In the genomic region with DNA sequence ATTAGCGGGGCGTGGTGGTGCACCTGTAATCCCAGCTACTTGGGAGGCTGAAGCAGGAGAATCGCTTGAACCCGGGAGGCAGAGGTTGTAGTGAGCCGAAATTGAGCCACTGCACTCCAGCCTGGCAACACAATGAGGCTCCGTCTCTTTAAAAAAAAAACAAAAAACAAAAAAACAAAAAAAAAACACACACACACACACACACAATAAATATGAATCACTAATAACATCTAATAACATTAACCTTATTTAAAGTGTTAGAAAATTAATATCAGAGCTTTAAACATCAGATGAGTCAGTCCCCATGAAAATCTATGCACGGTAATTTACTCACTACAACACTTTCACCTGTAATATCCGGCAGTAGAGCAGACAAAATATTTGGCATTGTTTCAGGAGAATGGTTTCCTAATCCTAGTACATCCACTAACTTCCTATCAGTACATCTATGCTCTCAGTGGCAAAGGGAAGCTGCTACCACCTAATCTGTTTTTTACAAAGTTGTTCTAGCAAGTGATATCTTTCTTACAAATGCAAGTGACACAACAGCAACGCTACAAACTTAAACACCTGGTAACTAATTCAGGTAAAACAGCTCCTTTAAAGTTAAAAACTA, we compare ENCODE assay signal across 1 cellular context.
TF ChIP-seq lines count a peak whose summit lies in the region.

No MANE protein-coding gene starts in this region.

TF ChIP-seq in K562, 482 proteins besides CTCF, POLR2A, EP300 and RAD21:
- TF ChIP-seq YY1 (IDR thresholded peaks at IDR 0.05; ENCODE audit: borderline replicate concordance in 1 of 3, control insufficient read depth in 1 of 3, extremely low read depth in 1 of 3, insufficient read depth in 3 of 3, insufficient read length in 1 of 3, insufficient replicate concordance in 2 of 3, low read depth in 1 of 3, low read length in 2 of 3) = no peak
- TF ChIP-seq NFIC (IDR thresholded peaks at IDR 0.05) = peak; percentile 48
- TF ChIP-seq DACH1 (IDR thresholded peaks at IDR 0.05; ENCODE audit: partially characterized antibody) = peak; percentile 60
- TF ChIP-seq ZNF311 (CRISPR knock-in tag; IDR thresholded peaks at IDR 0.05) = no peak
- no peak for TF ChIP-seq ZZZ3 (IDR thresholded peaks at IDR 0.05)
- TF ChIP-seq ZEB2 (IDR thresholded peaks at IDR 0.05) = 0 out of 2 replicates have a peak, but pooled peaks have one; percentile 21
- 0 out of 4 replicates have a peak, but pooled peaks of 1 of the 2 experiments have one; percentile 9 for TF ChIP-seq RCOR1 (IDR thresholded peaks at IDR 0.05; ENCODE audit: borderline replicate concordance in 1 of 2, low read depth in 2 of 2, low read length in 2 of 2)
- no peak for TF ChIP-seq MCM7 (IDR thresholded peaks at IDR 0.05)
- TF ChIP-seq SP2 (IDR thresholded peaks at IDR 0.05; ENCODE audit: extremely low read depth, low read depth, low read length, poor library complexity, severe bottlenecking) = no peak
- no peak for TF ChIP-seq SIN3B (IDR thresholded peaks at IDR 0.05; ENCODE audit: low read depth)
- TF ChIP-seq, protein P1, sequence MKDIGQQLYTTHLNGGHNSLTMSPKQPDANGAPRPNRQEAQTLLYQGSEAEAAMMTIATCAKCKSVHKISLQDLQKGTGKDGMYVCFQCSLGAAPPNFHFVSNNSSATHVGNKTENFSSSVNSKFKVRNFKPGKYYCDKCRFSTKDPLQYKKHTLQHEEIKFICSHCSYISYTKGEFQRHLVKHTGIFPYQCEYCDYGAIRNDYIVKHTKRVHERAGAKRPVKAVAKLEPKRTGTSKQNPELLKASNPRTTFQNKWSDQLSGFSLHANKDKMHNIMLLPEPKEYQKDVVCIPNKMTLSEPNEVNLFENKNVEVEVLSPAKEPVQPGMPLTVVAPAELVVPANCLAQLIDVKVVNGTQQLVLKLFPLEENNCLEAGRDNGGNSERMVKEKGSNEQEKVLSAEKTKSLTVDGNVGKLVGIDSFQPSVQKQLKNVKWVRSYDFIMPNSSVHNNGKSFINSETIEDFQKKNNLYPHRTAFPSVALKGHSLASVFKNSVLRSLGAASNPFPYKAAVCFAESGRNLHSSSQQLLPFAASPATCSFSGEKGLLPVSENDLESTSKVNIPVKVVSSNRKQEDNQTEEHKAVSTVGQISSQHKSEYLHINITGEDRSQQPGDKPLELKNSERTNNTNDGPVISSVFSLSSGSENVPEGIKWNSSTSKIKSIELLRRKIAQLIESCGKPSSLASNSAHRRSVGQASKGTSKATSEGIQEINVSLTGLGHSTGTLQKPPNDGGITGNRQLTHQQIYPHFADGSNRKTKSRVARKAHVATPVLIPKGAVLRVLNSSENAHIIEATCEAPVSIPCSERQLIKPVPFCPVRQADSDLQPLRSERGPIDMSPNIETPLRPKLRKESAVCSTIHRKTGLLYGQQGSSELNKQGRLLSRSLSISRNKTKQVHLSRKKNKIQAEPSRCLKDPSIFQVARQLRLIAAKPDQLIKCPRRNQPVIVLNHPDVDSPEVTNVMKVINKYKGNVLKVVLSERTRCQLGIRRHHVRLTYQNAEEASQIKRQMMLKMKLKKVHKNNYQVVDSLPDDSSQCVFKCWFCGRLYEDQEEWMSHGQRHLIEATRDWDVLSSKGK (CRISPR knock-in tag; IDR thresholded peaks at IDR 0.05) = no peak
